ENCODE assay signal across 29 cellular contexts in the genomic region with DNA sequence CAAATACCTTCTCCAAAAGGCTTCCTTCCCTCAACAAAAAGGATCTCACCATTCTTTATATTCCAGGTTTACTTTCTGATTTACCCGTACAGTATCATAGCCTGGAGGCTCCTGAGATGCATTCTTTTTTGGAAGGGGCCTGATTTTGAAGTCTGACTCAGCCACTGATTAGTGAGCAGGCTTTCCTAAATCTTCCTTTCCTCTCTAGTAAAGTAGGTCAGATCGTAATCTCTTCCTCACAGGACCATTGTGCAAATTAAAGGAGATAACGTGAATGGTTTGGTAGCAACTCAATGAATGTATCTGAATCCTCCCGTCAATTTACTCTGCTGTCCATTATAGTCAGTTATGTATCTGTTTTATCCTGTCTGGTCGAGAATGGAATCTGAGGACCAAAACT.
"Had no signal": no experiment of that assay in that cellular context is flagged by ENCODE, and none has a peak within 500 bp of the region (broad histone marks: within the 10 kb centered on the region; RNA-seq: fewer than 3 reads in every experiment).

No MANE protein-coding gene starts in this region.

- DNase-seq: activated CD4-positive, alpha-beta T cell treated with anti-CD3 and anti-CD28 coated beads for 36 hours; activated CD4-positive, alpha-beta T cell treated with anti-CD3 and anti-CD28 coated beads, Interleukin-2, amount 10 ng/mL, durations not matched to agents 7 days and 5 days; activated CD4-positive, alpha-beta T cell treated with anti-CD3 and anti-CD28 coated beads, Interleukin-2, amount 50 U/mL, for 48 hours; activated CD8-positive, alpha-beta memory T cell treated with anti-CD3 and anti-CD28 coated beads, Interleukin-2, amount 50 U/mL, for 4 hours; activated gamma-delta T cell treated with Interleukin-2 at 50 U/mL for 16 hours; activated naive CD4-positive, alpha-beta T cell treated with anti-CD3 and anti-CD28 coated beads for 36 hours; activated T-cell treated with anti-CD3 and anti-CD28 coated beads for 4 hours; activated T-cell treated with anti-CD3 and anti-CD28 coated beads, Interleukin-2, amount 50 U/mL, for 4 hours; adrenal gland; body of pancreas; Karpas-422; KBM-7; NCI-H1105; NCI-H1417 treated with DMSO at 0.1 percent for 48 hours; NCI-H187 treated with DMSO at 0.1 percent for 48 hours; NCI-H2081; NCI-H2171 treated with DMSO at 0.1 percent for 48 hours; NCI-H2227 treated with DMSO at 0.1 percent for 48 hours; NCI-H446; NCI-H510A treated with DMSO at 0.1 percent for 48 hours; NCI-H526 treated with DMSO at 0.1 percent for 48 hours; NCI-H774; NK-92 treated with Interleukin-12 subunit alpha and Interleukin-12 subunit beta, amount 100 ng/mL, for 24 hours; PC-3; Right ventricle myocardium superior had no signal

- ATAC-seq: activated CD4-positive, alpha-beta T cell treated with anti-CD3 and anti-CD28 coated beads for 36 hours; activated CD4-positive, CD25-positive, alpha-beta regulatory T cell treated with anti-CD3 and anti-CD28 coated beads, Interleukin-2, amount 50 U/mL, for 24 hours; activated naive CD4-positive, alpha-beta T cell treated with anti-CD3 and anti-CD28 coated beads, Interleukin-2, amount 50 U/mL, for 72 hours; activated T-cell treated with anti-CD3 and anti-CD28 coated beads, Interleukin-2, amount 50 U/mL, for 4 hours; body of pancreas; PC-3; WTC11 had no signal

- H3K4me3 ChIP-seq: adrenal gland, body of pancreas, breast epithelium had no signal

- H3K4me1 ChIP-seq: adrenal gland, body of pancreas, breast epithelium had no signal

- H3K27me3 ChIP-seq: adrenal gland, body of pancreas, breast epithelium had no signal

- H3K27ac ChIP-seq: adrenal gland, body of pancreas, breast epithelium had no signal

- H3K9me3 ChIP-seq: adrenal gland, body of pancreas, breast epithelium had no signal

- H3K36me3 ChIP-seq: adrenal gland, breast epithelium had no signal
